24 cellular contexts compared by ENCODE assay signal in the genomic region with DNA sequence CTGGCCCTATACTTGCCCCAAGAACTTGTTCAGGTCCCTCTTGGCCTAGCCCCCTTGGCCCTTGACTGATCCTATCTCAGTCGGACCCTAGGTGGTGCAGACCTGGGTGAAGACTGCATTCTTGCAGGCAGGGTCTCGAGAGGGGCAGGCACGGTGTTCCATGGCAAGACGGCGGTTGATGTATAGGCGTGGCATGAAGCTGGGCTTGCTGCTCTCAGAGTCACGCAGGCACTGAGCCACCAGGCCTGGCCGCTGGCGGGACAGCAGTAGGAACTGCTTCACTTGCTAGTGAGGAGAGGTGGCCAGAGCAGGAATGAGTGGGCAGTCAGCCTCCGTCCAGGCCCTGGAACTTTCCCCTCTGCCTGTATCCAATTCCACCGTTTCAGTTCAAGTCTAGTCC.
"Had no signal": no experiment of that assay in that cellular context is flagged by ENCODE, and none has a peak within 500 bp of the region (broad histone marks: within the 10 kb centered on the region; RNA-seq: fewer than 3 reads in every experiment).

No MANE protein-coding gene starts in this region.

- H3K27me3 Mint-ChIP-seq: activated CD4-positive, alpha-beta T cell treated with anti-CD3 and anti-CD28 coated beads for 36 hours; central memory CD8-positive, alpha-beta T cell; dendritic cell treated with granulocyte-macrophage colony-stimulating factor and Interleukin-4, amounts not matched to agents 40 ng/mL and 50 ng/mL, for 4 days; naive B cell had no signal

- DNase-seq: activated CD4-positive, alpha-beta T cell treated with anti-CD3 and anti-CD28 coated beads for 36 hours; activated CD4-positive, CD25-positive, alpha-beta regulatory T cell; activated CD8-positive, alpha-beta T cell treated with anti-CD3 and anti-CD28 coated beads, Interleukin-2, amount 10 ng/mL, durations not matched to agents 7 days and 5 days; activated naive CD4-positive, alpha-beta T cell; gastrocnemius medialis; glutamatergic neuron; left ventricle myocardium superior; mammary epithelial cell; naive B cell; nucleus accumbens; psoas muscle; sigmoid colon; small intestine; stimulated activated CD4-positive, alpha-beta T cell treated with anti-CD3 and anti-CD28 coated beads, Interleukin-1b, Interleukin-23, amount 100 ng/mL, for 48 hours; stimulated activated CD4-positive, alpha-beta T cell treated with anti-CD3 and anti-CD28 coated beads, Interleukin-4, amount 100 ng/mL, for 4 hours; stimulated activated naive CD4-positive, alpha-beta T cell; T-helper 1 cell; tibial artery had no signal

- H3K9me3 Mint-ChIP-seq: activated naive CD4-positive, alpha-beta T cell treated with anti-CD3 and anti-CD28 coated beads, Interleukin-2, amount 50 U/mL, for 72 hours; central memory CD8-positive, alpha-beta T cell; dendritic cell treated with granulocyte-macrophage colony-stimulating factor and Interleukin-4, amounts not matched to agents 40 ng/mL and 50 ng/mL, for 4 days; naive B cell had no signal

- H3K4me3 Mint-ChIP-seq: activated CD4-positive, alpha-beta T cell treated with anti-CD3 and anti-CD28 coated beads for 36 hours; activated CD8-positive, alpha-beta T cell treated with anti-CD3 and anti-CD28 coated beads, Interleukin-2, amount 10 ng/mL, durations not matched to agents 7 days and 5 days; central memory CD8-positive, alpha-beta T cell; dendritic cell treated with granulocyte-macrophage colony-stimulating factor and Interleukin-4, amounts not matched to agents 40 ng/mL and 50 ng/mL, for 4 days had no signal

- H3K27ac ChIP-seq: epithelial cell of prostate, gastrocnemius medialis, parathyroid adenoma, psoas muscle, sigmoid colon, suprapubic skin, tibial artery had no signal

- H3K27ac Mint-ChIP-seq: activated CD4-positive, alpha-beta T cell treated with anti-CD3 and anti-CD28 coated beads for 36 hours; activated CD8-positive, alpha-beta T cell treated with anti-CD3 and anti-CD28 coated beads, Interleukin-2, amount 10 ng/mL, durations not matched to agents 7 days and 5 days; activated naive CD4-positive, alpha-beta T cell treated with anti-CD3 and anti-CD28 coated beads, Interleukin-2, amount 50 U/mL, for 72 hours; dendritic cell treated with granulocyte-macrophage colony-stimulating factor and Interleukin-4, amounts not matched to agents 40 ng/mL and 50 ng/mL, for 4 days had no signal

- ATAC-seq: activated CD4-positive, alpha-beta T cell treated with anti-CD3 and anti-CD28 coated beads for 36 hours; activated CD8-positive, alpha-beta T cell treated with anti-CD3 and anti-CD28 coated beads, Interleukin-2, amount 10 ng/mL, durations not matched to agents 7 days and 5 days; activated naive CD4-positive, alpha-beta T cell treated with anti-CD3 and anti-CD28 coated beads, Interleukin-2, amount 50 U/mL, for 72 hours; gastrocnemius medialis; left ventricle myocardium superior; psoas muscle had no signal

- H3K9me3 ChIP-seq: gastrocnemius medialis, psoas muscle, sigmoid colon, suprapubic skin, tibial artery had no signal

- H3K27me3 ChIP-seq: gastrocnemius medialis, sigmoid colon, suprapubic skin, tibial artery had no signal

- H3K4me3 ChIP-seq: gastrocnemius medialis, psoas muscle, sigmoid colon, suprapubic skin, tibial artery had no signal

- H3K9ac ChIP-seq: parathyroid adenoma had no signal
